Comparison of ENCODE assay signal across 11 cellular contexts in genomic region chr1:42214447-42214871, GRCh38. TPM values are rescaled to one million over a fixed set of nuclear protein-coding genes. Genes with fewer than 3 reads are reported as not detected.
A peak's percentile ranks its signal among the peaks of the same experiment; 100 is the strongest.
DNase-seq lines count a peak whose midpoint lies in the region; FAIRE-seq and TF ChIP-seq lines count a peak whose summit lies in the region.
"Had no signal": no experiment of that assay in that cellular context is flagged by ENCODE, and none has a peak within 500 bp of the region (broad histone marks: within the 10 kb centered on the region; RNA-seq: fewer than 3 reads in every experiment).

No MANE protein-coding gene starts in this region.

- H4K8ac ChIP-seq in mesenchymal stem cell (ENCODE audit: low read length) = no peak overlapping the region

- no peaks in the 10 kb centered on the region for H3K27me3 Mint-ChIP-seq in neural progenitor cell (ENCODE audit: insufficient read depth, low read depth)

- peaks cover 10% of the 10 kb centered on the region for H4K20me1 ChIP-seq in neural progenitor cell (ENCODE audit: low read depth)

- no peak overlapping the region for H3K27ac Mint-ChIP-seq in neural progenitor cell

- H3K27ac ChIP-seq in colonic mucosa (peak overlapping the region; percentile 32), mesenchymal stem cell (ENCODE audit: low read length, poor library complexity, severe bottlenecking) (peak overlapping the region; percentile 72), neural progenitor cell (no peak overlapping the region)
- H3K27ac ChIP-seq: parathyroid adenoma, tibial nerve had no signal

- H3K36me3 ChIP-seq in colonic mucosa (no peaks in the 10 kb centered on the region), mesenchymal stem cell (ENCODE audit: control insufficient read depth in 1 of 2, insufficient read depth in 2 of 2, low read depth in 1 of 2, low read length in 2 of 2) (peaks cover 0 to 9% of the 10 kb centered on the region in 2 experiments), neural progenitor cell (peaks cover 7% of the 10 kb centered on the region)

- no peak overlapping the region for H3K4me3 Mint-ChIP-seq in neural progenitor cell

- no peak overlapping the region for H3K4me3 ChIP-seq in colonic mucosa
- no peak overlapping the region for H3K4me3 ChIP-seq in mesenchymal stem cell (ENCODE audit: insufficient read depth in 1 of 2, low read depth in 1 of 2, low read length in 2 of 2)
- no peak overlapping the region for H3K4me3 ChIP-seq in neural progenitor cell
- H3K4me3 ChIP-seq: tibial nerve had no signal

- no peak overlapping the region for H2BK15ac ChIP-seq in mesenchymal stem cell (ENCODE audit: low read depth, poor library complexity, severe bottlenecking)

- H3K4ac ChIP-seq in mesenchymal stem cell (ENCODE audit: low read depth in 1 of 2, low read length in 2 of 2) = no peak overlapping the region

- H3K27me3 ChIP-seq in colonic mucosa (no peaks in the 10 kb centered on the region), mesenchymal stem cell (ENCODE audit: control insufficient read depth in 1 of 2, insufficient read depth in 1 of 2, low read length in 2 of 2) (no peaks in the 10 kb centered on the region), neural progenitor cell (no peaks in the 10 kb centered on the region)
- H3K27me3 ChIP-seq: tibial nerve had no signal

- H3K9ac ChIP-seq in colonic mucosa (ENCODE audit: low read depth in 2 of 2, low read length in 2 of 2) (no peak overlapping the region), mesenchymal stem cell (ENCODE audit: low read length) (no peak overlapping the region), neural progenitor cell (no peak overlapping the region)
- H3K9ac ChIP-seq: parathyroid adenoma had no signal

- H3K9me3 Mint-ChIP-seq in neural progenitor cell = peaks cover 22% of the 10 kb centered on the region

- peaks cover 93% of the 10 kb centered on the region for H3K79me2 ChIP-seq in neural progenitor cell (ENCODE audit: low read depth)

- TF ChIP-seq CTCF in colonic mucosa (IDR thresholded peaks at IDR 0.05) (no peak), neural progenitor cell (IDR thresholded peaks at IDR 0.05) (no peak)

- H3K9me3 ChIP-seq in colonic mucosa (no peaks in the 10 kb centered on the region), mesenchymal stem cell (ENCODE audit: control insufficient read depth, low read length) (no peaks in the 10 kb centered on the region), neural progenitor cell (ENCODE audit: low read depth) (no peaks in the 10 kb centered on the region)

- no peak overlapping the region for H4K91ac ChIP-seq in mesenchymal stem cell (ENCODE audit: low read length)

- H3K23ac ChIP-seq in mesenchymal stem cell (ENCODE audit: low read length in 2 of 2) = no peak overlapping the region

- peaks cover 8% of the 10 kb centered on the region for H3K4me1 Mint-ChIP-seq in neural progenitor cell

- H3F3A ChIP-seq in neural progenitor cell (ENCODE audit: low read depth) = no peaks in the 10 kb centered on the region

- peaks cover 25% of the 10 kb centered on the region for H3K79me1 ChIP-seq in mesenchymal stem cell (replicated peaks; ENCODE audit: low read length, poor library complexity, severe bottlenecking)

- H2BK12ac ChIP-seq in mesenchymal stem cell (ENCODE audit: low read length in 2 of 2) = no peak overlapping the region

- H3K4me2 ChIP-seq in mesenchymal stem cell (ENCODE audit: low read length, poor library complexity, severe bottlenecking) (no peak overlapping the region), neural progenitor cell (no peak overlapping the region)

- H2AFZ ChIP-seq in mesenchymal stem cell (ENCODE audit: low read depth, low read length) (no peak overlapping the region), neural progenitor cell (replicated peaks) (no peak overlapping the region)
- H2AFZ ChIP-seq: parathyroid adenoma had no signal

- H2BK120ac ChIP-seq in mesenchymal stem cell (ENCODE audit: low read depth, low read length) = no peak overlapping the region

- H2BK5ac ChIP-seq in mesenchymal stem cell (ENCODE audit: low read depth, low read length, poor library complexity, severe bottlenecking) = no peak overlapping the region

- no peak for FAIRE-seq in frontal cortex (lab: Jason Lieb, UNC)

- no peak overlapping the region for H3K18ac ChIP-seq in mesenchymal stem cell (ENCODE audit: low read depth in 1 of 2, low read length in 2 of 2)

- 43% methylated on average over 1 of the region's 1 CpG for WGBS in mesenchymal stem cell

- no peaks in the 10 kb centered on the region for H3K4me1 ChIP-seq in colonic mucosa
- peaks cover 8% of the 10 kb centered on the region for H3K4me1 ChIP-seq in mesenchymal stem cell (ENCODE audit: control insufficient read depth, insufficient read depth, low read depth, low read length)
- H3K4me1 ChIP-seq in neural progenitor cell = peaks cover 22% of the 10 kb centered on the region

- no peak overlapping the region for H3K14ac ChIP-seq in mesenchymal stem cell (ENCODE audit: low read length in 2 of 2)

- peak; percentile 9 for DNase-seq in CD1c-positive myeloid dendritic cell (ENCODE audit: extremely low spot score)
- peak; percentile 94 for DNase-seq in NCI-H2029 (lab: John Stamatoyannopoulos, UW)
- peak; percentile 63 for DNase-seq in colonic mucosa
- DNase-seq in mesenchymal stem cell = peak; percentile 43
- DNase-seq in neural progenitor cell (ENCODE audit: low spot score) = no peak
- DNase-seq in frontal cortex (ENCODE audit: low spot score in 2 of 2) = no peak
- DNase-seq in NCI-H2227 (lab: John Stamatoyannopoulos, UW; ENCODE audit: unreplicated experiment) = no peak
- DNase-seq in NCI-H510A (lab: John Stamatoyannopoulos, UW) = no peak
- DNase-seq: cerebellar nuclear complex had no signal

- peaks cover 42% of the 10 kb centered on the region for H3K36me3 Mint-ChIP-seq in neural progenitor cell

- intact Hi-C loops in colonic mucosa (cut with DNase I) = no loop called here

- H2AK5ac ChIP-seq in mesenchymal stem cell (ENCODE audit: low read length, severe bottlenecking) = no peak overlapping the region

RNA-seq across cellular contexts. Expression of gene GUCA2A, which starts 49.9 kb away (rescaled TPM):
- 100 to 1,000 TPM; 195 to 959 TPM for total RNA-seq in colonic mucosa
- not detected for polyA plus RNA-seq in mesenchymal stem cell (2013, experiment 1 of 2)
- polyA plus RNA-seq in mesenchymal stem cell (2013, experiment 2 of 2) = not detected
- not detected in 2 replicates for total RNA-seq in neural progenitor cell (ENCODE audit: low replicate concordance)
- total RNA-seq in frontal cortex = not detected
- total RNA-seq: tibial nerve had no signal

Comparison
In these comparisons a context has a peak if more than half of its experiments do, and no peak if none do; other contexts are left out.
1. DNase-seq: peak in CD1c-positive myeloid dendritic cell (single experiment), NCI-H2029 (single experiment), colonic mucosa (single experiment) and mesenchymal stem cell (single experiment); none in neural progenitor cell (single experiment), frontal cortex (0 of 2), NCI-H2227 (single experiment) and NCI-H510A (single experiment).
2. RNA of gene GUCA2A, which starts 49.9 kb away (total RNA-seq): 195 to 959 TPM in colonic mucosa; not detected in neural progenitor cell and not detected in frontal cortex (single experiment); every median in the first group is over 100 times any median in the second.